Comparison of ENCODE assay signal across 17 cellular contexts in genomic region chr6:134424795-134425163, GRCh38.
"Had no signal": no experiment of that assay in that cellular context is flagged by ENCODE, and none has a peak within 500 bp of the region (broad histone marks: within the 10 kb centered on the region; RNA-seq: fewer than 3 reads in every experiment).

No MANE protein-coding gene starts in this region.

- H3K36me3 ChIP-seq: neural progenitor cell, suprapubic skin had no signal

- H3K36me3 Mint-ChIP-seq: activated naive CD8-positive, alpha-beta T cell; brain; naive B cell; neural progenitor cell; type B pancreatic cell had no signal

- H3K27me3 Mint-ChIP-seq: activated naive CD8-positive, alpha-beta T cell; activated T-cell treated with anti-CD3 and anti-CD28 coated beads, Interleukin-2, amount 50 U/mL, for 24 hours; dendritic cell treated with granulocyte-macrophage colony-stimulating factor and Interleukin-4, amounts not matched to agents 40 ng/mL and 50 ng/mL, for 4 days had no signal

- H2AFZ ChIP-seq: neural progenitor cell had no signal

- DNase-seq: activated CD4-positive, alpha-beta T cell treated with anti-CD3 and anti-CD28 coated beads, Interleukin-2, amount 50 U/mL, for 1 hour; activated effector memory CD4-positive, alpha-beta T cell treated with anti-CD3 and anti-CD28 coated beads, Interleukin-2, amount 50 U/mL, for 16 hours; activated T-cell treated with anti-CD3 and anti-CD28 coated beads, Interleukin-2, amount 50 U/mL, for 24 hours; amniotic stem cell; cerebellar nuclear complex; effector memory CD4-positive, alpha-beta T cell; naive B cell; stimulated activated CD4-positive, alpha-beta T cell treated with anti-CD3 and anti-CD28 coated beads, Interleukin-2, amount 100 ng/mL, for 48 hours; stimulated activated naive CD4-positive, alpha-beta T cell; T-helper 2 cell had no signal

- H3K27ac ChIP-seq: neural progenitor cell, suprapubic skin had no signal

- H3K4me1 Mint-ChIP-seq: brain, neural progenitor cell had no signal

- H3K9me3 Mint-ChIP-seq: activated T-cell treated with anti-CD3 and anti-CD28 coated beads, Interleukin-2, amount 50 U/mL, for 24 hours; brain; dendritic cell treated with granulocyte-macrophage colony-stimulating factor and Interleukin-4, amounts not matched to agents 40 ng/mL and 50 ng/mL, for 4 days; neural progenitor cell had no signal

- H3K27me3 ChIP-seq: neural progenitor cell, suprapubic skin had no signal

- H3K4me2 ChIP-seq: neural progenitor cell had no signal

- H3K4me3 Mint-ChIP-seq: activated naive CD8-positive, alpha-beta T cell; activated T-cell treated with anti-CD3 and anti-CD28 coated beads, Interleukin-2, amount 50 U/mL, for 24 hours; brain; dendritic cell treated with granulocyte-macrophage colony-stimulating factor and Interleukin-4, amounts not matched to agents 40 ng/mL and 50 ng/mL, for 4 days; naive B cell; neural progenitor cell; type B pancreatic cell had no signal

- H3K9ac ChIP-seq: neural progenitor cell had no signal

- H3K4me1 ChIP-seq: neural progenitor cell had no signal

- H3K4me3 ChIP-seq: lung, neural progenitor cell, suprapubic skin had no signal

- H3K9me3 ChIP-seq: suprapubic skin had no signal

- H3K27ac Mint-ChIP-seq: activated naive CD8-positive, alpha-beta T cell; activated T-cell treated with anti-CD3 and anti-CD28 coated beads, Interleukin-2, amount 50 U/mL, for 24 hours; brain; dendritic cell treated with granulocyte-macrophage colony-stimulating factor and Interleukin-4, amounts not matched to agents 40 ng/mL and 50 ng/mL, for 4 days; neural progenitor cell; type B pancreatic cell had no signal
